3 cellular contexts compared by ENCODE assay signal in the genomic region with DNA sequence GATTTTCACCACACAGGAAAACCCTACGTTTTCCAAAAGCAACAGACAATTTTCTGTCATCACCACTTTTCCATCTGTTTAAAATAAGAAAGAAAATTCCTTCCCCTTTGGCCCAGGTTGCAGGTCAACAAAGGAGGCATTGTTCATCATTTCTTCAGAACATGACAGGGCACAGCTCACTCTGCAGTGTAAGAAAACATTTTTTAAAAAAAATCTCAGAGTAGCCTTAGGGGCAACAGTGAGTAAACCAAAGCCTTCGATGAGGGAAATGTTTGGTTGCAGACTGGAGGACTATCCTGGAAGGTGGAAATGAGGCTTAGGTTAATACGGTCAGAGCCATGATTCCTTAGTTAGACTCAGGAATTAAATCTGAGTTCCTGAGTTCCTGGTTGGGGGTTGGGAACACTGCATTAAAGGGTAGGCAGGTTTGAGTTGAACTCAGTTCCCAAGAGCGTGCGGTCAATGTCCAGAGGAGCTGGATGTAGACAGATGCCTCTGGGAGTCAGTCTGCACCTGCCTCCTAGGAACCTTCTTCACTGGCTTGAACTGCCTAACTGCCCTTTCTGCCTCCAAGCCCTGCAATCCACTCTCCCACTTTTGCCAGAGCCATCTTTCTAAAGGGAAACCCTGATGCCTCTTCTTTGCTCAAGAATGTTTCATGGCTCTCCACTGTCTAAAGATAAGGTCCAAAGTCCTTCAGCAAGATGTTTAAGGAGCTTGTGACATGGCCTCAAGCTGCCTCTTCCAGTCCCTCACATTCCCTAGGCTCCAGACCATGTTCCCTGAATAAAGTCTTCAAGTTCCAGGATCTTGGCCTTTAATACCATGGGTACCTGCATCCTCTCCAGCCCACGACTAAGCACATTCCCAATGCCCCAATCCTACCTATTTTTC.
A peak's percentile ranks its signal among the peaks of the same experiment; 100 is the strongest.
TF ChIP-seq lines count a peak whose summit lies in the region.

No MANE protein-coding gene starts in this region.

TF ChIP-seq in A549, 52 proteins besides CTCF, POLR2A, EP300 and RAD21 (continued from another document):
- no peak for TF ChIP-seq MAZ (IDR thresholded peaks at IDR 0.05; ENCODE audit: borderline replicate concordance, low read depth, low read length)
- TF ChIP-seq JUN (IDR thresholded peaks at IDR 0.05) = no peak
- TF ChIP-seq HMGXB4 (CRISPR knock-in tag; IDR thresholded peaks at IDR 0.05; ENCODE audit: borderline replicate concordance) = no peak
- no peak for TF ChIP-seq ESRRA (IDR thresholded peaks at IDR 0.05; ENCODE audit: borderline replicate concordance, low read length)
- 0 out of 2 replicates have a peak, but pooled peaks have one; percentile 24 for TF ChIP-seq ZSCAN20 (CRISPR knock-in tag; IDR thresholded peaks at IDR 0.05)
- no peak for TF ChIP-seq HOXA7 (CRISPR knock-in tag; IDR thresholded peaks at IDR 0.05)
- TF ChIP-seq HOXB13 (CRISPR knock-in tag; IDR thresholded peaks at IDR 0.05; ENCODE audit: low read depth) = 0 out of 2 replicates have a peak, but pooled peaks have one; percentile 28
- TF ChIP-seq CBX2 (IDR thresholded peaks at IDR 0.05; ENCODE audit: borderline replicate concordance, low read depth) = no peak
- TF ChIP-seq NFE2L2 (conservative IDR thresholded peaks at IDR 0.05; ENCODE audit: low read length) = no peak

TF ChIP-seq in HCT116, 20 proteins besides CTCF, POLR2A, EP300 and RAD21 (continued from another document):
- TF ChIP-seq, protein P1, sequence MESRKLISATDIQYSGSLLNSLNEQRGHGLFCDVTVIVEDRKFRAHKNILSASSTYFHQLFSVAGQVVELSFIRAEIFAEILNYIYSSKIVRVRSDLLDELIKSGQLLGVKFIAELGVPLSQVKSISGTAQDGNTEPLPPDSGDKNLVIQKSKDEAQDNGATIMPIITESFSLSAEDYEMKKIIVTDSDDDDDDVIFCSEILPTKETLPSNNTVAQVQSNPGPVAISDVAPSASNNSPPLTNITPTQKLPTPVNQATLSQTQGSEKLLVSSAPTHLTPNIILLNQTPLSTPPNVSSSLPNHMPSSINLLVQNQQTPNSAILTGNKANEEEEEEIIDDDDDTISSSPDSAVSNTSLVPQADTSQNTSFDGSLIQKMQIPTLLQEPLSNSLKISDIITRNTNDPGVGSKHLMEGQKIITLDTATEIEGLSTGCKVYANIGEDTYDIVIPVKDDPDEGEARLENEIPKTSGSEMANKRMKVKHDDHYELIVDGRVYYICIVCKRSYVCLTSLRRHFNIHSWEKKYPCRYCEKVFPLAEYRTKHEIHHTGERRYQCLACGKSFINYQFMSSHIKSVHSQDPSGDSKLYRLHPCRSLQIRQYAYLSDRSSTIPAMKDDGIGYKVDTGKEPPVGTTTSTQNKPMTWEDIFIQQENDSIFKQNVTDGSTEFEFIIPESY (IDR thresholded peaks at IDR 0.05; ENCODE audit: extremely low read depth, insufficient replicate concordance, low read length) = no peak
- TF ChIP-seq SIN3A (IDR thresholded peaks at IDR 0.05; ENCODE audit: low read depth) = no peak
- no peak for TF ChIP-seq ELF1 (IDR thresholded peaks at IDR 0.05; ENCODE audit: borderline replicate concordance, low read depth)

TF ChIP-seq in liver, 16 proteins besides CTCF, POLR2A, EP300 and RAD21 (continued from another document):
- TF ChIP-seq REST (IDR thresholded peaks at IDR 0.05) (no peak), NR2F2 (IDR thresholded peaks at IDR 0.05) (no peak), EGR1 (IDR thresholded peaks at IDR 0.05; ENCODE audit: low read depth in 2 of 2) (no peak), RXRA (IDR thresholded peaks at IDR 0.05) (no peak), FOXA1 (IDR thresholded peaks at IDR 0.05) (no peak), GABPA (IDR thresholded peaks at IDR 0.05 in 1 of 2, conservative IDR thresholded peaks at IDR 0.05 in 1 of 2) (no peak), FOXA2 (IDR thresholded peaks at IDR 0.05) (no peak), JUND (IDR thresholded peaks at IDR 0.05) (no peak), SP1 (IDR thresholded peaks at IDR 0.05) (no peak), YY1 (IDR thresholded peaks at IDR 0.05) (no peak), TAF1 (conservative IDR thresholded peaks at IDR 0.05) (no peak), HNF4G (IDR thresholded peaks at IDR 0.05) (no peak)
- TF ChIP-seq, protein P1 (IDR thresholded peaks at IDR 0.05) = no peak
- TF ChIP-seq, protein P2, sequence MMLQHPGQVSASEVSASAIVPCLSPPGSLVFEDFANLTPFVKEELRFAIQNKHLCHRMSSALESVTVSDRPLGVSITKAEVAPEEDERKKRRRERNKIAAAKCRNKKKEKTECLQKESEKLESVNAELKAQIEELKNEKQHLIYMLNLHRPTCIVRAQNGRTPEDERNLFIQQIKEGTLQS (IDR thresholded peaks at IDR 0.05) = no peak
TF ChIP-seq in liver: peak in this region for 0.
